ENCODE assay signal across 1 cellular context in the genomic region with DNA sequence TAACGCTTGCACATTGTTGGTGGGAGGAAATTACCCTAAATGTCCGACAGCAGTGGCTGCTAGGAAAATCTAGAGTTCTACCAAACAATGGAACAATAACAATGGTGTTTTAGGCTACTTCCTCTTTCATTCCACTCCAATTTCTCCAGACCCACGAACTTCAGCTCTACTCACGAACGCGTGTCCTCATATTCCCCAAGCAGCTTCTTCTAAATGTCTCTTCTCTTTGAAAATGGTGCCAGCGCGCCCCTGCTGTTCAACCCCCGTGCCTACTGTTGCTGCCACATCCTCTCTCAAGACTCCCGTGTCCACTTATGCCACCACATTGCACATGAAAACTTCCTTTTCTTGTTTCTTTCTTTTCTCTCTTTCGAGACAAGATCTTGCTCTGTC.
TF ChIP-seq lines count a peak whose summit lies in the region.

No MANE protein-coding gene starts in this region.

TF ChIP-seq in K562, 482 proteins besides CTCF, POLR2A, EP300 and RAD21 (continues in another document):
- TF ChIP-seq SOX6 (IDR thresholded peaks at IDR 0.05) (peak; percentile 71), EZH2 (IDR thresholded peaks at IDR 0.05; ENCODE audit: borderline replicate concordance, low read depth, low read length) (no peak), CREB3L1 (IDR thresholded peaks at IDR 0.05; ENCODE audit: borderline replicate concordance, low read depth) (0 out of 2 replicates have a peak, but pooled peaks have one; percentile 30), SMARCE1 (IDR thresholded peaks at IDR 0.05) (no peak), NONO (IDR thresholded peaks at IDR 0.05; ENCODE audit: low read depth in 2 of 2, low read length in 1 of 2) (no peak), SMARCB1 (IDR thresholded peaks at IDR 0.05; ENCODE audit: insufficient read length, low read depth) (peak; percentile 71), DPF2 (IDR thresholded peaks at IDR 0.05) (no peak), TOE1 (IDR thresholded peaks at IDR 0.05; ENCODE audit: borderline replicate concordance) (no peak), TOE1 (CRISPR knock-in tag; IDR thresholded peaks at IDR 0.05; ENCODE audit: borderline replicate concordance, low read depth) (no peak), KDM2B (CRISPR knock-in tag; IDR thresholded peaks at IDR 0.05) (no peak), AFF4 (CRISPR knock-in tag; IDR thresholded peaks at IDR 0.05) (no peak), NR4A1 (CRISPR knock-in tag; IDR thresholded peaks at IDR 0.05) (no peak), NR4A1 (tag; IDR thresholded peaks at IDR 0.05) (no peak), SUPT5H (IDR thresholded peaks at IDR 0.05) (no peak), THRA (IDR thresholded peaks at IDR 0.05) (no peak), SRSF3 (IDR thresholded peaks at IDR 0.05; ENCODE audit: insufficient read depth, low read length) (no peak), NFIX (CRISPR knock-in tag; IDR thresholded peaks at IDR 0.05; ENCODE audit: low read depth) (no peak), ARNT (IDR thresholded peaks at IDR 0.05) (0 out of 4 replicates have a peak, but pooled peaks of 1 of the 2 experiments have one; percentile 23), ZNF780A (CRISPR knock-in tag; IDR thresholded peaks at IDR 0.05) (no peak), EP400 (IDR thresholded peaks at IDR 0.05) (no peak), ARID4B (CRISPR knock-in tag; IDR thresholded peaks at IDR 0.05) (no peak), XRCC5 (IDR thresholded peaks at IDR 0.05; ENCODE audit: low read depth, low read length) (no peak), ETV5 (CRISPR knock-in tag; IDR thresholded peaks at IDR 0.05; ENCODE audit: low read depth) (0 out of 2 replicates have a peak, but pooled peaks have one; percentile 12), ZC3H8 (IDR thresholded peaks at IDR 0.05) (no peak), ZNF589 (CRISPR knock-in tag; IDR thresholded peaks at IDR 0.05; ENCODE audit: low read depth) (no peak), FOXK1 (CRISPR knock-in tag; IDR thresholded peaks at IDR 0.05; ENCODE audit: borderline replicate concordance) (peak; percentile 48; the same call in 1 of the 2 replicates)
- TF ChIP-seq, protein P1, sequence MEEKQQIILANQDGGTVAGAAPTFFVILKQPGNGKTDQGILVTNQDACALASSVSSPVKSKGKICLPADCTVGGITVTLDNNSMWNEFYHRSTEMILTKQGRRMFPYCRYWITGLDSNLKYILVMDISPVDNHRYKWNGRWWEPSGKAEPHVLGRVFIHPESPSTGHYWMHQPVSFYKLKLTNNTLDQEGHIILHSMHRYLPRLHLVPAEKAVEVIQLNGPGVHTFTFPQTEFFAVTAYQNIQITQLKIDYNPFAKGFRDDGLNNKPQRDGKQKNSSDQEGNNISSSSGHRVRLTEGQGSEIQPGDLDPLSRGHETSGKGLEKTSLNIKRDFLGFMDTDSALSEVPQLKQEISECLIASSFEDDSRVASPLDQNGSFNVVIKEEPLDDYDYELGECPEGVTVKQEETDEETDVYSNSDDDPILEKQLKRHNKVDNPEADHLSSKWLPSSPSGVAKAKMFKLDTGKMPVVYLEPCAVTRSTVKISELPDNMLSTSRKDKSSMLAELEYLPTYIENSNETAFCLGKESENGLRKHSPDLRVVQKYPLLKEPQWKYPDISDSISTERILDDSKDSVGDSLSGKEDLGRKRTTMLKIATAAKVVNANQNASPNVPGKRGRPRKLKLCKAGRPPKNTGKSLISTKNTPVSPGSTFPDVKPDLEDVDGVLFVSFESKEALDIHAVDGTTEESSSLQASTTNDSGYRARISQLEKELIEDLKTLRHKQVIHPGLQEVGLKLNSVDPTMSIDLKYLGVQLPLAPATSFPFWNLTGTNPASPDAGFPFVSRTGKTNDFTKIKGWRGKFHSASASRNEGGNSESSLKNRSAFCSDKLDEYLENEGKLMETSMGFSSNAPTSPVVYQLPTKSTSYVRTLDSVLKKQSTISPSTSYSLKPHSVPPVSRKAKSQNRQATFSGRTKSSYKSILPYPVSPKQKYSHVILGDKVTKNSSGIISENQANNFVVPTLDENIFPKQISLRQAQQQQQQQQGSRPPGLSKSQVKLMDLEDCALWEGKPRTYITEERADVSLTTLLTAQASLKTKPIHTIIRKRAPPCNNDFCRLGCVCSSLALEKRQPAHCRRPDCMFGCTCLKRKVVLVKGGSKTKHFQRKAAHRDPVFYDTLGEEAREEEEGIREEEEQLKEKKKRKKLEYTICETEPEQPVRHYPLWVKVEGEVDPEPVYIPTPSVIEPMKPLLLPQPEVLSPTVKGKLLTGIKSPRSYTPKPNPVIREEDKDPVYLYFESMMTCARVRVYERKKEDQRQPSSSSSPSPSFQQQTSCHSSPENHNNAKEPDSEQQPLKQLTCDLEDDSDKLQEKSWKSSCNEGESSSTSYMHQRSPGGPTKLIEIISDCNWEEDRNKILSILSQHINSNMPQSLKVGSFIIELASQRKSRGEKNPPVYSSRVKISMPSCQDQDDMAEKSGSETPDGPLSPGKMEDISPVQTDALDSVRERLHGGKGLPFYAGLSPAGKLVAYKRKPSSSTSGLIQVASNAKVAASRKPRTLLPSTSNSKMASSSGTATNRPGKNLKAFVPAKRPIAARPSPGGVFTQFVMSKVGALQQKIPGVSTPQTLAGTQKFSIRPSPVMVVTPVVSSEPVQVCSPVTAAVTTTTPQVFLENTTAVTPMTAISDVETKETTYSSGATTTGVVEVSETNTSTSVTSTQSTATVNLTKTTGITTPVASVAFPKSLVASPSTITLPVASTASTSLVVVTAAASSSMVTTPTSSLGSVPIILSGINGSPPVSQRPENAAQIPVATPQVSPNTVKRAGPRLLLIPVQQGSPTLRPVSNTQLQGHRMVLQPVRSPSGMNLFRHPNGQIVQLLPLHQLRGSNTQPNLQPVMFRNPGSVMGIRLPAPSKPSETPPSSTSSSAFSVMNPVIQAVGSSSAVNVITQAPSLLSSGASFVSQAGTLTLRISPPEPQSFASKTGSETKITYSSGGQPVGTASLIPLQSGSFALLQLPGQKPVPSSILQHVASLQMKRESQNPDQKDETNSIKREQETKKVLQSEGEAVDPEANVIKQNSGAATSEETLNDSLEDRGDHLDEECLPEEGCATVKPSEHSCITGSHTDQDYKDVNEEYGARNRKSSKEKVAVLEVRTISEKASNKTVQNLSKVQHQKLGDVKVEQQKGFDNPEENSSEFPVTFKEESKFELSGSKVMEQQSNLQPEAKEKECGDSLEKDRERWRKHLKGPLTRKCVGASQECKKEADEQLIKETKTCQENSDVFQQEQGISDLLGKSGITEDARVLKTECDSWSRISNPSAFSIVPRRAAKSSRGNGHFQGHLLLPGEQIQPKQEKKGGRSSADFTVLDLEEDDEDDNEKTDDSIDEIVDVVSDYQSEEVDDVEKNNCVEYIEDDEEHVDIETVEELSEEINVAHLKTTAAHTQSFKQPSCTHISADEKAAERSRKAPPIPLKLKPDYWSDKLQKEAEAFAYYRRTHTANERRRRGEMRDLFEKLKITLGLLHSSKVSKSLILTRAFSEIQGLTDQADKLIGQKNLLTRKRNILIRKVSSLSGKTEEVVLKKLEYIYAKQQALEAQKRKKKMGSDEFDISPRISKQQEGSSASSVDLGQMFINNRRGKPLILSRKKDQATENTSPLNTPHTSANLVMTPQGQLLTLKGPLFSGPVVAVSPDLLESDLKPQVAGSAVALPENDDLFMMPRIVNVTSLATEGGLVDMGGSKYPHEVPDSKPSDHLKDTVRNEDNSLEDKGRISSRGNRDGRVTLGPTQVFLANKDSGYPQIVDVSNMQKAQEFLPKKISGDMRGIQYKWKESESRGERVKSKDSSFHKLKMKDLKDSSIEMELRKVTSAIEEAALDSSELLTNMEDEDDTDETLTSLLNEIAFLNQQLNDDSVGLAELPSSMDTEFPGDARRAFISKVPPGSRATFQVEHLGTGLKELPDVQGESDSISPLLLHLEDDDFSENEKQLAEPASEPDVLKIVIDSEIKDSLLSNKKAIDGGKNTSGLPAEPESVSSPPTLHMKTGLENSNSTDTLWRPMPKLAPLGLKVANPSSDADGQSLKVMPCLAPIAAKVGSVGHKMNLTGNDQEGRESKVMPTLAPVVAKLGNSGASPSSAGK (IDR thresholded peaks at IDR 0.05), result no peak
- TF ChIP-seq, protein P2, sequence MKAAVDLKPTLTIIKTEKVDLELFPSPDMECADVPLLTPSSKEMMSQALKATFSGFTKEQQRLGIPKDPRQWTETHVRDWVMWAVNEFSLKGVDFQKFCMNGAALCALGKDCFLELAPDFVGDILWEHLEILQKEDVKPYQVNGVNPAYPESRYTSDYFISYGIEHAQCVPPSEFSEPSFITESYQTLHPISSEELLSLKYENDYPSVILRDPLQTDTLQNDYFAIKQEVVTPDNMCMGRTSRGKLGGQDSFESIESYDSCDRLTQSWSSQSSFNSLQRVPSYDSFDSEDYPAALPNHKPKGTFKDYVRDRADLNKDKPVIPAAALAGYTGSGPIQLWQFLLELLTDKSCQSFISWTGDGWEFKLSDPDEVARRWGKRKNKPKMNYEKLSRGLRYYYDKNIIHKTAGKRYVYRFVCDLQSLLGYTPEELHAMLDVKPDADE (conservative IDR thresholded peaks at IDR 0.05; ENCODE audit: control insufficient read depth, low read depth, low read length), result no peak
